ENCODE assay signal across 8 cellular contexts in the genomic region with DNA sequence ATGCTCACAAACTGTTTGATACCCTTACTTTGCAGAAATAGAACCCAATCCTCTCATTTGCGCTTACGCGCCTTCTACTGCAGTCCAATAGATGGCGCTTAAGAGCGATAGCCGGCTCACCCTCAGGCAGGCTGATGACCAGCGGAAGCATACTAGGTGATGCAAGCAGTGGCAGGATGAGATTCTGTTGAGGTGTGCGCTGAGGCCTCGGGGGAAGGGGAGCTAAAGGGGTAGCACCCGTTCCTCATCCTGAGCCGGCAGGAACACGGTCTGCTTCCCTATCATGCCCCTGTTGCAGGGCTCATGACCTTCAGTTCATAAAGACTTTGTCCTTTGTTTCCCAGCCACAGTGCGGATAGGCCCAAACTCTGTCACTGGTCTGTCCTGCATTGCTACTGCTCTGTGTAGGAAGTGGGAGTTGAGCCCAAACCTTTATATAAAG.
DNase-seq lines count a peak whose midpoint lies in the region; ATAC-seq, FAIRE-seq and TF ChIP-seq lines count a peak whose summit lies in the region.

No MANE protein-coding gene starts in this region.

- BruUV-seq in OCI-LY7 (replicated peaks; lab: Mats Ljungman, UMichigan) = no TSS peak

- no peak overlapping the region for H3K4me3 ChIP-seq in OCI-LY7 (ENCODE audit: low read depth, low read length, poor library complexity, severe bottlenecking)

- H3K36me3 ChIP-seq in OCI-LY7 (ENCODE audit: insufficient read depth, low read length) = no peaks in the 10 kb centered on the region

- no peak overlapping the region for H3K4me3 Mint-ChIP-seq in activated CD4-positive, alpha-beta memory T cell treated with anti-CD3 and anti-CD28 coated beads for 36 hours

- no peaks in the 10 kb centered on the region for H3K4me1 Mint-ChIP-seq in activated CD4-positive, alpha-beta memory T cell treated with anti-CD3 and anti-CD28 coated beads for 36 hours (ENCODE audit: low read depth)

- H3K27ac Mint-ChIP-seq in activated CD4-positive, alpha-beta memory T cell treated with anti-CD3 and anti-CD28 coated beads for 36 hours = no peak overlapping the region

- no peaks in the 10 kb centered on the region for H3K9me3 ChIP-seq in OCI-LY7 (ENCODE audit: low read length)

- no peak overlapping the region for H2AFZ ChIP-seq in OCI-LY7 (ENCODE audit: low read length)

- POLR2A ChIA-PET in OCI-LY7 (lab: Charles Lee) = no interaction called here
- POLR2A ChIA-PET in activated CD4-positive, alpha-beta memory T cell treated with anti-CD3 and anti-CD28 coated beads for 36 hours (lab: Charles Lee) = no interaction called here

- TF ChIP-seq POLR2A in H54 (IDR thresholded peaks at IDR 0.05; ENCODE audit: low read depth, low read length) = no peak

- peaks cover 12% of the 10 kb centered on the region for H3K9me3 Mint-ChIP-seq in activated CD4-positive, alpha-beta memory T cell treated with anti-CD3 and anti-CD28 coated beads for 36 hours

- TF ChIP-seq CTCF in OCI-LY7 (conservative IDR thresholded peaks at IDR 0.05; ENCODE audit: low read length) = peak; percentile 66

- no peak overlapping the region for H3K4me2 ChIP-seq in OCI-LY7 (ENCODE audit: low read length)

- H3K4me1 ChIP-seq in OCI-LY7 (ENCODE audit: insufficient read depth, low read length, poor library complexity, severe bottlenecking) = no peaks in the 10 kb centered on the region

- ATAC-seq in HG03521 (IDR thresholded peaks at IDR 0.05; ENCODE audit: unreplicated experiment) = no peak

- no peaks in the 10 kb centered on the region for H3K27me3 Mint-ChIP-seq in activated CD4-positive, alpha-beta memory T cell treated with anti-CD3 and anti-CD28 coated beads for 36 hours

- H3K79me2 ChIP-seq in OCI-LY7 (ENCODE audit: insufficient read depth, low read depth, low read length) = no peaks in the 10 kb centered on the region

- no peaks in the 10 kb centered on the region for H3K36me3 Mint-ChIP-seq in activated CD4-positive, alpha-beta memory T cell treated with anti-CD3 and anti-CD28 coated beads for 36 hours

- CTCF ChIA-PET in OCI-LY7 (lab: Charles Lee; ENCODE audit: unreplicated experiment) = no interaction called here
- CTCF ChIA-PET in activated CD4-positive, alpha-beta memory T cell treated with anti-CD3 and anti-CD28 coated beads for 36 hours (lab: Charles Lee) = no interaction called here

- no peaks in the 10 kb centered on the region for H4K20me1 ChIP-seq in OCI-LY7 (ENCODE audit: insufficient read depth, low read length)

- intact Hi-C loops in OCI-LY7 (cut with micrococcal nuclease; ENCODE audit: unreplicated experiment) = no loop called here
- intact Hi-C loops in activated CD4-positive, alpha-beta memory T cell treated with anti-CD3 and anti-CD28 coated beads for 36 hours (cut with micrococcal nuclease) = no loop called here

- H3K9me2 ChIP-seq in OCI-LY7 (ENCODE audit: insufficient read depth, low read length) = no peaks in the 10 kb centered on the region

- no peak overlapping the region for H3K27ac ChIP-seq in OCI-LY7 (ENCODE audit: low read depth, low read length, poor library complexity, severe bottlenecking)

- DNase-seq in Daoy (ENCODE audit: low read depth) (peak; percentile 56), H54 (ENCODE audit: insufficient read length, low spot score) (peak; percentile 2), OCI-LY7 (ENCODE audit: low spot score) (peak; percentile 1), iPS-NIHi11 (ENCODE audit: low spot score) (peak; percentile 69), NCI-H82 (lab: John Stamatoyannopoulos, UW) (no peak), NCI-H748 (lab: John Stamatoyannopoulos, UW; ENCODE audit: unreplicated experiment) (no peak)
- DNase-seq in activated CD4-positive, alpha-beta memory T cell treated with anti-CD3 and anti-CD28 coated beads for 36 hours = no peak

- FAIRE-seq in H54 (lab: Jason Lieb, UNC) = no peak

Comparison
In these comparisons a context has a peak if more than half of its experiments do, and no peak if none do; other contexts are left out.
1. DNase-seq: peak in Daoy (single experiment), H54 (single experiment), OCI-LY7 (single experiment) and iPS-NIHi11 (single experiment); none in activated CD4-positive, alpha-beta memory T cell treated with anti-CD3 and anti-CD28 coated beads for 36 hours (single experiment), NCI-H82 (single experiment) and NCI-H748 (single experiment).